ENCODE assay signal across 17 cellular contexts in the genomic region with DNA sequence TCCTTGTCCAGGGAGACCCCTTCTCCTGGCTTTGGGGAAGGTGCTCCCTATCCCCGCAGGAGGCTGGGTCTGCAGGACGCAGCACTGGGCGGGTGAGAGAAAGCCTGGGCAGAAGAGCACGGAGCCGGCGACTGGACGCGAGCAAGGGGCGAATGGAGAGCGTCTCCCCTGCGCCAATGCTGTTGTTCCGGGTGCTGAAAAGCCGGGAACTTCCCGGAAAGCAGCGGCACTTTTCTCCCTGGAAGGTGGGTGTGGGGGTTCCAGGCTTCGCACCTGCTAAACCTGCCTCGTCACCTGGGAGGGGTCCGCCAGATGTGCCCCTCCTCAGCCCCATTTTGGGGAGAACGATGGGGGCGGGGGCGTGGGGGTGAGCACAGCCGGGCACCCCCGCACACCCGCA.
DNase-seq lines count a peak whose midpoint lies in the region; ATAC-seq and TF ChIP-seq lines count a peak whose summit lies in the region.
"Had no signal": no experiment of that assay in that cellular context is flagged by ENCODE, and none has a peak within 500 bp of the region (broad histone marks: within the 10 kb centered on the region; RNA-seq: fewer than 3 reads in every experiment).

No MANE protein-coding gene starts in this region.

- WGBS in urinary bladder, result 3% methylated on average over 23 of the region's 24 CpGs

- H3K4me3 Mint-ChIP-seq in glutamatergic neuron (ENCODE audit: unreplicated experiment) (peak overlapping the region; percentile 74), T-helper 17 cell (no peak overlapping the region)
- H3K4me3 Mint-ChIP-seq: stimulated activated naive CD8-positive, alpha-beta T cell treated with anti-CD3 and anti-CD28 coated beads, Interleukin-15, Interleukin-2, amounts not matched to agents 100 ng/mL and 50 ng/mL, for 24 hours had no signal

- peak overlapping the region; percentile 18 for H3K4me2 ChIP-seq in osteoblast (ENCODE audit: insufficient read depth, low read length)

- no peak overlapping the region for H3K27ac ChIP-seq in osteoblast (ENCODE audit: low read depth, low read length)
- no peak overlapping the region for H3K27ac ChIP-seq in urinary bladder (ENCODE audit: low read depth)
- H3K27ac ChIP-seq: ovary had no signal

- H3K4me1 Mint-ChIP-seq in glutamatergic neuron (ENCODE audit: low read depth, unreplicated experiment), result no peaks in the 10 kb centered on the region
- no peaks in the 10 kb centered on the region for H3K4me1 Mint-ChIP-seq in T-helper 17 cell

- H3K27ac Mint-ChIP-seq in glutamatergic neuron (ENCODE audit: unreplicated experiment) (no peak overlapping the region), T-helper 17 cell (no peak overlapping the region)
- H3K27ac Mint-ChIP-seq: stimulated activated naive CD8-positive, alpha-beta T cell treated with anti-CD3 and anti-CD28 coated beads, Interleukin-15, Interleukin-2, amounts not matched to agents 100 ng/mL and 50 ng/mL, for 24 hours had no signal

- no peaks in the 10 kb centered on the region for H3K4me1 ChIP-seq in osteoblast (ENCODE audit: insufficient read depth, low read length)
- peaks cover 2% of the 10 kb centered on the region for H3K4me1 ChIP-seq in urinary bladder (ENCODE audit: insufficient read depth)

- H3K27me3 Mint-ChIP-seq in glutamatergic neuron (ENCODE audit: unreplicated experiment), result peaks cover 2% of the 10 kb centered on the region
- H3K27me3 Mint-ChIP-seq in T-helper 17 cell, result peaks cover 6% of the 10 kb centered on the region

- DNase-seq in NCI-H748 (lab: John Stamatoyannopoulos, UW; ENCODE audit: unreplicated experiment) (peak; percentile 1), NCI-H748 treated with DMSO at 0.1 percent for 48 hours (lab: John Stamatoyannopoulos, UW) (no peak), glutamatergic neuron (peak; percentile 19), osteoblast (ENCODE audit: insufficient read length, low spot score, missing footprints) (peak; percentile 66), cortex of kidney (lab: John Stamatoyannopoulos, UW) (no peak), T-helper 17 cell (no peak)
- DNase-seq: 8988T, activated T-cell treated with anti-CD3 and anti-CD28 coated beads for 4 hours, Caco-2, NCI-H1694 treated with DMSO at 0.1 percent for 48 hours, NCI-H82, ovary, SIG-M5 had no signal

- peaks cover 24% of the 10 kb centered on the region for H3K27me3 ChIP-seq in osteoblast (ENCODE audit: insufficient read depth, low read length)
- H3K27me3 ChIP-seq: ovary had no signal

- no peak overlapping the region for H3K4me3 ChIP-seq in osteoblast (ENCODE audit: insufficient read depth, low read length)
- peak overlapping the region; percentile 33 for H3K4me3 ChIP-seq in urinary bladder (ENCODE audit: low read depth, low read length)
- H3K4me3 ChIP-seq: ovary had no signal

- no peaks in the 10 kb centered on the region for H3K9me3 Mint-ChIP-seq in glutamatergic neuron (ENCODE audit: unreplicated experiment)
- H3K9me3 Mint-ChIP-seq: stimulated activated naive CD8-positive, alpha-beta T cell treated with anti-CD3 and anti-CD28 coated beads, Interleukin-15, Interleukin-2, amounts not matched to agents 100 ng/mL and 50 ng/mL, for 24 hours had no signal

- H2AFZ ChIP-seq in osteoblast (ENCODE audit: low read length), result no peak overlapping the region

- no peak for TF ChIP-seq CTCF in glutamatergic neuron (IDR thresholded peaks at IDR 0.05; ENCODE audit: partially characterized antibody, unreplicated experiment)
- no peak for TF ChIP-seq CTCF in osteoblast (IDR thresholded peaks at IDR 0.05; ENCODE audit: extremely low read depth, low read depth, low read length)

- H3K9me3 ChIP-seq in osteoblast (ENCODE audit: low read depth, low read length), result no peaks in the 10 kb centered on the region
- no peaks in the 10 kb centered on the region for H3K9me3 ChIP-seq in T-helper 17 cell (ENCODE audit: control insufficient read depth, low read length, poor library complexity, severe bottlenecking)
- H3K9me3 ChIP-seq: ovary had no signal

- no peak for ATAC-seq in T-helper 17 cell
- no peak for ATAC-seq in activated CD4-positive, CD25-positive, alpha-beta regulatory T cell treated with anti-CD3 and anti-CD28 coated beads, Interleukin-2, amount 50 U/mL, for 24 hours
- ATAC-seq: left lobe of liver had no signal

- no peaks in the 10 kb centered on the region for H3K36me3 ChIP-seq in osteoblast (ENCODE audit: insufficient read depth, low read length)
- H3K36me3 ChIP-seq in urinary bladder (ENCODE audit: insufficient read depth), result no peaks in the 10 kb centered on the region
- H3K36me3 ChIP-seq: ovary had no signal

- H3K79me2 ChIP-seq in osteoblast (ENCODE audit: insufficient read depth, low read length), result no peaks in the 10 kb centered on the region

- H3K36me3 Mint-ChIP-seq in glutamatergic neuron (ENCODE audit: unreplicated experiment) (no peaks in the 10 kb centered on the region), T-helper 17 cell (ENCODE audit: low read depth) (no peaks in the 10 kb centered on the region)

- no peaks in the 10 kb centered on the region for H4K20me1 ChIP-seq in osteoblast (ENCODE audit: insufficient read depth, low read length)

Comparison
In these comparisons a context has a peak if more than half of its experiments do, and no peak if none do; other contexts are left out.
1. DNase-seq: peak in NCI-H748 (single experiment), glutamatergic neuron (single experiment) and osteoblast (single experiment); none in NCI-H748 treated with DMSO at 0.1 percent for 48 hours (single experiment), cortex of kidney (single experiment) and T-helper 17 cell (0 of 3).